In the genomic region with DNA sequence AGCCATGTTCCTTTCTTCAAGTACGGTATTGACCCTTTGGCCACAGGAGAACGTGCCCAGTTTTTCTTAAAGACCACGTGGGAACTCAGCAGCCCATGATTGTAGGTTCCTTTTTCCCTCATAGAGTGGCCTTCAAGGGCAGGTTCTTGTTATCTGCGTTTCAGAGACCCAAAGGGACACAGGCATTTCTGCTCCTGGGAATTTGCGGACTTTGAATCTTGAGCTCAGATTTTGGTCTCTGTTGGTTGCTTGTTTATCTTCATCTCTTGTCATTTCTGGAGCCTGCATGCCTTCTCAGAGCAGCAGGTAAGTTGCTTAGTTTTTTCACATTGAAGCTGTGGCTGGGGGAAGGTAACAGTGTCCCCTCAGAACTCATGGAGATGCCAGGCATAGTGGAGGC, we compare ENCODE assay signal across 11 cellular contexts. TPM values are rescaled to one million over a fixed set of nuclear protein-coding genes. Genes with fewer than 3 reads are reported as not detected.
A peak's percentile ranks its signal among the peaks of the same experiment; 100 is the strongest.
DNase-seq lines count a peak whose midpoint lies in the region; ATAC-seq, FAIRE-seq and TF ChIP-seq lines count a peak whose summit lies in the region.
"Had no signal": no experiment of that assay in that cellular context is flagged by ENCODE, and none has a peak within 500 bp of the region (broad histone marks: within the 10 kb centered on the region; RNA-seq: fewer than 3 reads in every experiment).

No MANE protein-coding gene starts in this region.

- peaks cover 11% of the 10 kb centered on the region for H3F3A ChIP-seq in neural progenitor cell (ENCODE audit: low read depth)

- H3K9me3 Mint-ChIP-seq in CD14-positive monocyte (peaks cover 0 to 2% (median 0%) of the 10 kb centered on the region in 7 donors), IgD-negative memory B cell (no peaks in the 10 kb centered on the region), neural progenitor cell (no peaks in the 10 kb centered on the region)

- WGBS in K562 (ENCODE audit: insufficient coverage, low coverage, missing lambda C conversion rate) = 40% methylated on average over 5 of the region's 5 CpGs

- no peak for TF ChIP-seq EP300 in K562 (IDR thresholded peaks at IDR 0.05; ENCODE audit: low read length)

- no peak for TF ChIP-seq CTCF in CD14-positive monocyte (IDR thresholded peaks at IDR 0.05)
- TF ChIP-seq CTCF in K562 (IDR thresholded peaks at IDR 0.05 in 2 of 3, conservative IDR thresholded peaks at IDR 0.05 in 1 of 3; ENCODE audit: insufficient read depth in 2 of 3, low read depth in 1 of 3, low read length in 3 of 3) = no peak
- no peak for TF ChIP-seq CTCF in neural progenitor cell (IDR thresholded peaks at IDR 0.05)

- peak overlapping the region in 1 of 2 donors; percentile 21 for H3K4me3 Mint-ChIP-seq in CD14-positive monocyte
- H3K4me3 Mint-ChIP-seq in IgD-negative memory B cell = no peak overlapping the region
- no peak overlapping the region for H3K4me3 Mint-ChIP-seq in neural progenitor cell

- H4K20me1 ChIP-seq in K562 (replicated peaks; ENCODE audit: control insufficient read depth, insufficient read depth, low read length) (peaks cover 13% of the 10 kb centered on the region), neural progenitor cell (ENCODE audit: low read depth) (peaks cover 66% of the 10 kb centered on the region)

- no peak for TF ChIP-seq RAD21 in K562 (CRISPR knock-in tag; conservative IDR thresholded peaks at IDR 0.05 in 1 of 2, IDR thresholded peaks at IDR 0.05 in 1 of 2)

- peak; percentile 76 for FAIRE-seq in K562 (lab: Jason Lieb, UNC)

- in situ Hi-C loops in K562 (cut with MboI) = no loop called here

- DNase-seq in CD14-positive monocyte (ENCODE audit: low spot score) (no peak), K562 (ENCODE audit: extremely low read depth in 1 of 4, low spot score in 3 of 4) (no peak), neural progenitor cell (ENCODE audit: low spot score) (no peak), cardiac septum (ENCODE audit: low spot score) (no peak), SKM-1 (lab: John Stamatoyannopoulos, UW; ENCODE audit: unreplicated experiment) (no peak)
- no peak for DNase-seq in stimulated activated CD4-positive, alpha-beta T cell treated with anti-CD3 and anti-CD28 coated beads, Interleukin-15, amount 100 ng/mL, for 24 hours
- DNase-seq: IMR-90, NCI-H2171, T-helper 9 cell had no signal

- intact Hi-C loops in CD14-positive monocyte (cut with micrococcal nuclease) = no loop called here
- intact Hi-C loops in K562 (cut with micrococcal nuclease) = no loop called here
- intact Hi-C loops in cardiac septum (cut with DNase I) = no loop called here

- H3K27ac ChIP-seq in K562 (ENCODE audit: extremely low read depth, low read depth, low read length) (0 out of 3 replicates have a peak overlapping the region, but pooled peaks have one; percentile 22), neural progenitor cell (peak overlapping the region; percentile 63)

- ATAC-seq in K562 (no peak), HG02763 (IDR thresholded peaks at IDR 0.05; ENCODE audit: unreplicated experiment) (no peak)

- peaks cover 0 to 1% of the 10 kb centered on the region in 2 experiments; a peak in 2 of 5 replicates for H3K4me1 ChIP-seq in K562 (replicated peaks in 1 of 2; ENCODE audit: control insufficient read depth in 2 of 2, insufficient read depth in 2 of 2, low read length in 2 of 2)
- peaks cover 22% of the 10 kb centered on the region for H3K4me1 ChIP-seq in neural progenitor cell

- POLR2A ChIA-PET in K562 (lab: Yijun Ruan, JAX) = interaction anchor here (1.1 to 4.5 kb wide), 2 partner anchors 9 to 12 kb away, joined by 3 to 26 read pairs; a partner anchor contains a TSS

- no peaks in the 10 kb centered on the region; the same call in 1 of the 2 replicates for H3K9me3 ChIP-seq in K562 (replicated peaks; ENCODE audit: control insufficient read depth, insufficient read depth, low read depth, low read length)
- no peaks in the 10 kb centered on the region for H3K9me3 ChIP-seq in neural progenitor cell (ENCODE audit: low read depth)

- CTCF ChIA-PET in K562 (lab: Yijun Ruan, JAX; ENCODE audit: low intra/inter-chr PET ratio) = no interaction called here

- H3K27me3 ChIP-seq in K562 (ENCODE audit: control insufficient read depth in 2 of 2, insufficient read depth in 2 of 2, low read length in 2 of 2) = no peaks in the 10 kb centered on the region
- H3K27me3 ChIP-seq in neural progenitor cell = no peaks in the 10 kb centered on the region

- H3K79me2 ChIP-seq in K562 (ENCODE audit: control insufficient read depth, insufficient read depth, low read length) (peaks cover 75% of the 10 kb centered on the region), neural progenitor cell (ENCODE audit: low read depth) (peaks cover 99% of the 10 kb centered on the region)

- H2AFZ ChIP-seq in K562 (ENCODE audit: low read depth, low read length) (no peak overlapping the region), neural progenitor cell (replicated peaks) (no peak overlapping the region)

- peaks cover 46% of the 10 kb centered on the region for H3K36me3 ChIP-seq in K562 (ENCODE audit: control insufficient read depth, insufficient read depth, low read length)
- H3K36me3 ChIP-seq in neural progenitor cell = no peaks in the 10 kb centered on the region

- H3K36me3 Mint-ChIP-seq in CD14-positive monocyte (peaks cover 36 to 72% of the 10 kb centered on the region in 2 donors), IgD-negative memory B cell (peaks cover 3% of the 10 kb centered on the region), neural progenitor cell (peaks cover 20% of the 10 kb centered on the region)

- peak overlapping the region; percentile 50 to 90 (median 86) for H3K27ac Mint-ChIP-seq in CD14-positive monocyte
- H3K27ac Mint-ChIP-seq in IgD-negative memory B cell = peak overlapping the region; percentile 24 to 96 (median 72)
- no peak overlapping the region for H3K27ac Mint-ChIP-seq in neural progenitor cell

- H3K4me1 Mint-ChIP-seq in CD14-positive monocyte (peaks cover 64% of the 10 kb centered on the region), IgD-negative memory B cell (peaks cover 23 to 50% (median 38%) of the 10 kb centered on the region in 3 donors), neural progenitor cell (peaks cover 20% of the 10 kb centered on the region)

- no TSS peak for BruUV-seq in K562 (replicated peaks; lab: Mats Ljungman, UMichigan)

- H3K9ac ChIP-seq in K562 (ENCODE audit: insufficient read depth in 1 of 2, low read depth in 2 of 2, low read length in 2 of 2) (no peak overlapping the region), neural progenitor cell (no peak overlapping the region)

- TF ChIP-seq POLR2A in K562 (conservative IDR thresholded peaks at IDR 0.05) = no peak

- no peaks in the 10 kb centered on the region for H3K9me1 ChIP-seq in K562 (ENCODE audit: control insufficient read depth, insufficient read depth, low read length)

- no peak overlapping the region for H3K4me3 ChIP-seq in K562
- no peak overlapping the region for H3K4me3 ChIP-seq in neural progenitor cell

- no peak overlapping the region for H3K4me2 ChIP-seq in K562 (ENCODE audit: insufficient read depth, low read length)
- H3K4me2 ChIP-seq in neural progenitor cell = no peak overlapping the region

- H3K27me3 Mint-ChIP-seq in CD14-positive monocyte (ENCODE audit: low read depth in 3 of 3) (no peaks in the 10 kb centered on the region), IgD-negative memory B cell (no peaks in the 10 kb centered on the region), neural progenitor cell (ENCODE audit: insufficient read depth, low read depth) (peaks cover 7% of the 10 kb centered on the region)

RNA-seq across cellular contexts. Expression of a gene that starts 12.0 kb away (rescaled TPM):
- polyA plus RNA-seq in CD14-positive monocyte = 10 to 100 TPM; 32.4 to 33.3 TPM
- 50.8 TPM for polyA plus RNA-seq in IgD-negative memory B cell
- 57.5 and 86.5 TPM in 2 replicates for total RNA-seq in K562 (2011; cell fraction: chromatin; rRNA removed; ENCODE audit: low replicate concordance)
- total RNA-seq in K562 (2011; cell fraction: nucleolus; rRNA removed) = 42.0 and 48.9 TPM in 2 replicates
- 51.4 and 63.0 TPM in 2 replicates for total RNA-seq in K562 (2011; cell fraction: nucleoplasm; rRNA removed)
- total RNA-seq in K562 (2014; rRNA removed) = 17.8 and 25.4 TPM in 2 replicates
- total RNA-seq in K562 (2014; rRNA removed; fragmentation: Illumina TruSeq; extraction: Trizol) = 12.1 and 13.8 TPM in 2 replicates
- 15.1 and 17.4 TPM in 2 replicates for total RNA-seq in K562 (2015; rRNA removed; fragmentation: Illumina TruSeq; extraction: Trizol)
- 36.3 and 43.5 TPM in 2 replicates for total RNA-seq in K562 (2021)
- 13.8 and 18.5 TPM in 2 replicates for polyA plus RNA-seq in K562 (2011; rRNA removed)
- polyA plus RNA-seq in K562 (2011; cell fraction: cytosol; rRNA removed) = 13.0 and 20.1 TPM in 2 replicates
- 19.9 and 32.0 TPM in 2 replicates for polyA plus RNA-seq in K562 (2011; cell fraction: nucleus; rRNA removed)
- 22.5 and 23.3 TPM in 2 replicates for polyA plus RNA-seq in K562 (2012)
- polyA plus RNA-seq in K562 (2014; fragmentation: Illumina TruSeq; extraction: Trizol) = 25.4 and 27.5 TPM in 2 replicates
- polyA plus RNA-seq in K562 (2014; fragmentation: Nextera tagmentation; extraction: Ambion mirVana) = under 1 TPM; 0.32 to 0.45 TPM
- 20.9 and 23.0 TPM in 2 replicates for polyA plus RNA-seq in K562 (2014; rRNA removed)
- 18.7 and 19.8 TPM in 2 replicates for polyA minus RNA-seq in K562 (2011; rRNA and poly(A)+ RNA removed)
- polyA minus RNA-seq in K562 (2011; cell fraction: cytosol; rRNA and poly(A)+ RNA removed) = 24.5 TPM in 2 replicates
- polyA minus RNA-seq in K562 (2011; cell fraction: nucleus; rRNA and poly(A)+ RNA removed) = 13.2 and 17.1 TPM in 2 replicates
- total RNA-seq in neural progenitor cell (ENCODE audit: low replicate concordance) = 23.0 and 25.4 TPM in 2 replicates
- 32.4 TPM for total RNA-seq in cardiac septum

RNA-seq across cellular contexts. Expression of a gene that starts 37.7 kb away (rescaled TPM):
- polyA plus RNA-seq in CD14-positive monocyte (under 1 TPM; 0.10 to 0.20 TPM), IgD-negative memory B cell (0.94 TPM), K562 (2011; rRNA removed) (15.1 and 16.9 TPM in 2 replicates), K562 (2014; fragmentation: Illumina TruSeq; extraction: Trizol) (19.6 and 26.5 TPM in 2 replicates), K562 (2014; fragmentation: Nextera tagmentation; extraction: Ambion mirVana) (under 1 TPM; 0.70 to 0.95 TPM), K562 (2014; rRNA removed) (35.0 and 38.6 TPM in 2 replicates)
- total RNA-seq in K562 (2011; cell fraction: chromatin; rRNA removed; ENCODE audit: low replicate concordance) = 22.0 and 38.1 TPM in 2 replicates
- total RNA-seq in K562 (2011; cell fraction: nucleolus; rRNA removed) = 26.2 and 28.3 TPM in 2 replicates
- 23.4 and 29.6 TPM in 2 replicates for total RNA-seq in K562 (2011; cell fraction: nucleoplasm; rRNA removed)
- total RNA-seq in K562 (2014; rRNA removed) (36.3 and 39.3 TPM in 2 replicates), K562 (2014; rRNA removed; fragmentation: Illumina TruSeq; extraction: Trizol) (11.5 and 11.8 TPM in 2 replicates), K562 (2015; rRNA removed; fragmentation: Illumina TruSeq; extraction: Trizol) (31.4 and 31.9 TPM in 2 replicates), K562 (2021) (33.0 and 35.3 TPM in 2 replicates), neural progenitor cell (ENCODE audit: low replicate concordance) (27.2 and 80.0 TPM in 2 replicates), cardiac septum (14.0 TPM)
- polyA plus RNA-seq in K562 (2011; cell fraction: cytosol; rRNA removed) = 18.9 and 34.3 TPM in 2 replicates
- polyA plus RNA-seq in K562 (2011; cell fraction: nucleus; rRNA removed) = 17.4 and 25.9 TPM in 2 replicates
- 29.5 and 34.3 TPM in 2 replicates for polyA plus RNA-seq in K562 (2012)
- polyA minus RNA-seq in K562 (2011; rRNA and poly(A)+ RNA removed) = 4.3 and 4.6 TPM in 2 replicates
- 10.5 and 11.5 TPM in 2 replicates for polyA minus RNA-seq in K562 (2011; cell fraction: cytosol; rRNA and poly(A)+ RNA removed)
- polyA minus RNA-seq in K562 (2011; cell fraction: nucleus; rRNA and poly(A)+ RNA removed) = 7.0 and 7.8 TPM in 2 replicates
